ENCODE assay signal across 8 cellular contexts in genomic region chr16:21645261-21645721, GRCh38. TPM values are rescaled to one million over a fixed set of nuclear protein-coding genes. Genes with fewer than 3 reads are reported as not detected.
DNase-seq lines count a peak whose midpoint lies in the region; ATAC-seq and TF ChIP-seq lines count a peak whose summit lies in the region.

No MANE protein-coding gene starts in this region.

- CTCF ChIA-PET in CD8-positive, alpha-beta T cell (lab: Charles Lee) = interaction anchor here (0.6 to 13.3 kb wide), 10 partner anchors 8 to 1941 kb away, joined by 3 to 191 read pairs (median 4); no protein-coding TSS in a partner anchor

- POLR2A ChIA-PET in CD8-positive, alpha-beta T cell (lab: Charles Lee) = interaction anchor here (0.6 to 3.3 kb wide), 9 partner anchors 11 to 144 kb away, joined by 3 to 18 read pairs (median 3); partner anchors contain the start of gene METTL9

- H3K36me3 ChIP-seq in CD8-positive, alpha-beta T cell (ENCODE audit: insufficient read depth, low read length) = no peaks in the 10 kb centered on the region
- H3K36me3 ChIP-seq in right atrium auricular region = no peaks in the 10 kb centered on the region

- H3K9me3 ChIP-seq in CD8-positive, alpha-beta T cell (ENCODE audit: low read length) = no peaks in the 10 kb centered on the region
- H3K9me3 ChIP-seq in right atrium auricular region = no peaks in the 10 kb centered on the region

- H3K27ac Mint-ChIP-seq in CD8-positive, alpha-beta T cell = peak overlapping the region; percentile 95
- peak overlapping the region; percentile 95 for H3K27ac Mint-ChIP-seq in activated T-cell treated with anti-CD3 and anti-CD28 coated beads, Interleukin-2, amount 50 U/mL, for 24 hours

- no peak for TF ChIP-seq CTCF in CD8-positive, alpha-beta T cell (IDR thresholded peaks at IDR 0.05)
- no peak for TF ChIP-seq CTCF in right atrium auricular region (IDR thresholded peaks at IDR 0.05)

- H3K27ac ChIP-seq in CD8-positive, alpha-beta T cell (ENCODE audit: low read depth, low read length) = peak overlapping the region; percentile 58
- peak overlapping the region; percentile 61 to 68 for H3K27ac ChIP-seq in right atrium auricular region

- peaks cover 56% of the 10 kb centered on the region for H3K4me1 Mint-ChIP-seq in CD8-positive, alpha-beta T cell (ENCODE audit: low read depth)
- H3K4me1 Mint-ChIP-seq in activated T-cell treated with anti-CD3 and anti-CD28 coated beads, Interleukin-2, amount 50 U/mL, for 24 hours (ENCODE audit: low read depth) = peaks cover 64% of the 10 kb centered on the region

- no peaks in the 10 kb centered on the region for H3K27me3 ChIP-seq in CD8-positive, alpha-beta T cell (ENCODE audit: insufficient read depth, low read length)
- H3K27me3 ChIP-seq in right atrium auricular region = no peaks in the 10 kb centered on the region

- H3K4me3 ChIP-seq in CD8-positive, alpha-beta T cell (ENCODE audit: low read depth, low read length) = peak overlapping the region; percentile 42
- H3K4me3 ChIP-seq in right atrium auricular region = peak overlapping the region; percentile 8 to 36

- H3K36me3 Mint-ChIP-seq in CD8-positive, alpha-beta T cell = peaks cover 6% of the 10 kb centered on the region
- H3K36me3 Mint-ChIP-seq in activated T-cell treated with anti-CD3 and anti-CD28 coated beads, Interleukin-2, amount 50 U/mL, for 24 hours (ENCODE audit: low read depth) = peaks cover 6% of the 10 kb centered on the region

- H3K27me3 Mint-ChIP-seq in CD8-positive, alpha-beta T cell (ENCODE audit: low read depth) = no peaks in the 10 kb centered on the region
- H3K27me3 Mint-ChIP-seq in activated T-cell treated with anti-CD3 and anti-CD28 coated beads, Interleukin-2, amount 50 U/mL, for 24 hours = no peaks in the 10 kb centered on the region

- no peak for TF ChIP-seq POLR2A in GM18505 (IDR thresholded peaks at IDR 0.05; ENCODE audit: borderline replicate concordance, extremely low read depth, insufficient read depth, insufficient read length)

- no peaks in the 10 kb centered on the region for H3K9me3 Mint-ChIP-seq in CD8-positive, alpha-beta T cell
- H3K9me3 Mint-ChIP-seq in activated T-cell treated with anti-CD3 and anti-CD28 coated beads, Interleukin-2, amount 50 U/mL, for 24 hours = no peaks in the 10 kb centered on the region

- peaks cover 50% of the 10 kb centered on the region for H3K4me1 ChIP-seq in CD8-positive, alpha-beta T cell (ENCODE audit: insufficient read depth, low read length)
- peaks cover 0 to 20% of the 10 kb centered on the region in 2 donors for H3K4me1 ChIP-seq in right atrium auricular region

- intact Hi-C loops in CD8-positive, alpha-beta T cell (cut with DNase I, micrococcal nuclease) = loop anchor here in 1 of 2 experiments (1.0 to 5.0 kb wide), 2 partner anchors 46 to 307 kb away; partner anchors contain the start of genes METTL9 and UQCRC2

- peak overlapping the region; percentile 74 for H3K4me3 Mint-ChIP-seq in CD8-positive, alpha-beta T cell
- H3K4me3 Mint-ChIP-seq in activated T-cell treated with anti-CD3 and anti-CD28 coated beads, Interleukin-2, amount 50 U/mL, for 24 hours = peak overlapping the region; percentile 77

- DNase-seq in CD8-positive, alpha-beta T cell = peak in 3 of 7 experiments; percentile 18 to 65 (median 38)
- DNase-seq in activated T-cell treated with anti-CD3 and anti-CD28 coated beads, Interleukin-2, amount 50 U/mL, for 24 hours = peak; percentile 61
- peak; percentile 55 for DNase-seq in right atrium auricular region (ENCODE audit: low spot score)
- DNase-seq in superior temporal gyrus (ENCODE audit: extremely low spot score) = peak; percentile 61
- DNase-seq in NCI-H524 treated with DMSO at 0.1 percent for 48 hours (lab: John Stamatoyannopoulos, UW) = no peak

- peak; percentile 56 for ATAC-seq in CD8-positive, alpha-beta T cell
- peak; percentile 34 for ATAC-seq in HG03354 (IDR thresholded peaks at IDR 0.05; ENCODE audit: poor library complexity, severe bottlenecking, unreplicated experiment)
- ATAC-seq in HG02981 (IDR thresholded peaks at IDR 0.05; ENCODE audit: unreplicated experiment) = no peak
- no peak for ATAC-seq in GM18505 (IDR thresholded peaks at IDR 0.05; ENCODE audit: unreplicated experiment)

RNA-seq across cellular contexts. Expression of gene IGSF6, which starts 7.1 kb away (rescaled TPM):
- under 1 TPM in 1 of 2 experiments, not detected in 1; 0.19 TPM for total RNA-seq in CD8-positive, alpha-beta T cell
- 1 to 10 TPM in 1 of 2 donors, under 1 TPM in 1; 0.67 to 1.6 TPM for total RNA-seq in right atrium auricular region

RNA-seq across cellular contexts. Expression of gene OTOA, which starts 18.5 kb away (rescaled TPM):
- total RNA-seq in CD8-positive, alpha-beta T cell = under 1 TPM in 1 of 2 experiments, not detected in 1; 0.14 TPM
- total RNA-seq in right atrium auricular region = not detected

RNA-seq across cellular contexts. Expression of gene METTL9, which starts 45.9 kb away (rescaled TPM):
- 10 to 100 TPM; 93.8 to 99.0 TPM for total RNA-seq in CD8-positive, alpha-beta T cell
- total RNA-seq in right atrium auricular region = 10 to 100 TPM; 58.6 to 62.6 TPM

Comparison
In these comparisons a context has a peak if more than half of its experiments do, and no peak if none do; other contexts are left out.
1. ATAC-seq: peak in CD8-positive, alpha-beta T cell (single experiment) and HG03354 (single experiment); none in HG02981 (single experiment) and GM18505 (single experiment).